Comparison of ENCODE assay signal across 29 cellular contexts in genomic region chr4:963276-964225, GRCh38. TPM values are rescaled to one million over a fixed set of nuclear protein-coding genes. Genes with fewer than 3 reads are reported as not detected.
A peak's percentile ranks its signal among the peaks of the same experiment; 100 is the strongest.
DNase-seq lines count a peak whose midpoint lies in the region; ATAC-seq, FAIRE-seq and TF ChIP-seq lines count a peak whose summit lies in the region.
"Had no signal": no experiment of that assay in that cellular context is flagged by ENCODE, and none has a peak within 500 bp of the region (broad histone marks: within the 10 kb centered on the region; RNA-seq: fewer than 3 reads in every experiment).

No MANE protein-coding gene starts in this region.

- no peak for TF ChIP-seq CTCF in right atrium auricular region (IDR thresholded peaks at IDR 0.05)
- peak in 3 of 6 experiments; percentile 29 to 39 (median 35) for TF ChIP-seq CTCF in Peyer's patch (IDR thresholded peaks at IDR 0.05)
- no peak for TF ChIP-seq CTCF in kidney (IDR thresholded peaks at IDR 0.05; ENCODE audit: borderline replicate concordance, extremely low read depth, insufficient read depth)

- no peak overlapping the region for H3K9ac ChIP-seq in kidney (ENCODE audit: low read length in 2 of 2)
- H3K9ac ChIP-seq: GM23248 had no signal

- ATAC-seq in left ventricle myocardium superior (no peak), GM21717 (IDR thresholded peaks at IDR 0.05; ENCODE audit: unreplicated experiment) (no peak)
- ATAC-seq in stimulated activated effector memory CD8-positive, alpha-beta T cell treated with anti-CD3 and anti-CD28 coated beads, Interleukin-12 subunit alpha, Interleukin-12 subunit beta, amount 100 ng/mL, for 72 hours: no peak
- ATAC-seq: activated CD4-positive, CD25-positive, alpha-beta regulatory T cell treated with anti-CD3 and anti-CD28 coated beads, Interleukin-2, amount 50 U/mL, for 24 hours; effector memory CD8-positive, alpha-beta T cell; heart left ventricle had no signal

- TF ChIP-seq POLR2A in Peyer's patch (IDR thresholded peaks at IDR 0.05): peak; percentile 31 to 65

- intact Hi-C loops in left ventricle myocardium superior (cut with micrococcal nuclease): no loop called here
- intact Hi-C loops in kidney (cut with DNase I): no loop called here

- FAIRE-seq in kidney (lab: Jason Lieb, UNC): no peak
- FAIRE-seq: GM18507, RCC 7860 had no signal

- H3K4me3 Mint-ChIP-seq in stimulated activated effector memory CD8-positive, alpha-beta T cell treated with anti-CD3 and anti-CD28 coated beads, Interleukin-12 subunit alpha, Interleukin-12 subunit beta, amount 100 ng/mL, for 72 hours: no peak overlapping the region
- H3K4me3 Mint-ChIP-seq: activated naive CD4-positive, alpha-beta T cell treated with anti-CD3 and anti-CD28 coated beads, Interleukin-2, amount 10 ng/mL, durations not matched to agents 7 days and 5 days; IgD-negative memory B cell; naive B cell had no signal

- no peaks in the 10 kb centered on the region for H3K9me3 Mint-ChIP-seq in stimulated activated effector memory CD8-positive, alpha-beta T cell treated with anti-CD3 and anti-CD28 coated beads, Interleukin-12 subunit alpha, Interleukin-12 subunit beta, amount 100 ng/mL, for 72 hours
- H3K9me3 Mint-ChIP-seq: activated naive CD4-positive, alpha-beta T cell treated with anti-CD3 and anti-CD28 coated beads, Interleukin-2, amount 10 ng/mL, durations not matched to agents 7 days and 5 days; effector memory CD8-positive, alpha-beta T cell; naive B cell had no signal

- H3K9me3 ChIP-seq in right atrium auricular region (no peaks in the 10 kb centered on the region), Peyer's patch (no peaks in the 10 kb centered on the region), kidney (ENCODE audit: control insufficient read depth in 1 of 2, low read length in 2 of 2) (no peaks in the 10 kb centered on the region)
- H3K9me3 ChIP-seq: heart left ventricle had no signal

- no peaks in the 10 kb centered on the region for H3K4me1 Mint-ChIP-seq in stimulated activated effector memory CD8-positive, alpha-beta T cell treated with anti-CD3 and anti-CD28 coated beads, Interleukin-12 subunit alpha, Interleukin-12 subunit beta, amount 100 ng/mL, for 72 hours
- H3K4me1 Mint-ChIP-seq: activated naive CD4-positive, alpha-beta T cell treated with anti-CD3 and anti-CD28 coated beads, Interleukin-2, amount 10 ng/mL, durations not matched to agents 7 days and 5 days; IgD-negative memory B cell; naive B cell had no signal

- H3K36me3 Mint-ChIP-seq in stimulated activated effector memory CD8-positive, alpha-beta T cell treated with anti-CD3 and anti-CD28 coated beads, Interleukin-12 subunit alpha, Interleukin-12 subunit beta, amount 100 ng/mL, for 72 hours: peaks cover 12% of the 10 kb centered on the region
- H3K36me3 Mint-ChIP-seq: IgD-negative memory B cell, naive B cell had no signal

- H3K27me3 ChIP-seq in right atrium auricular region: no peaks in the 10 kb centered on the region
- no peaks in the 10 kb centered on the region for H3K27me3 ChIP-seq in Peyer's patch

- H3K36me3 ChIP-seq in right atrium auricular region (peaks cover 9% of the 10 kb centered on the region), Peyer's patch (peaks cover 0 to 85% (median 0%) of the 10 kb centered on the region in 3 donors), kidney (ENCODE audit: control insufficient read depth in 1 of 2, insufficient read depth in 2 of 2, low read length in 2 of 2) (no peaks in the 10 kb centered on the region)

- peaks cover 0 to 13% of the 10 kb centered on the region in 2 donors for H3K4me1 ChIP-seq in right atrium auricular region
- H3K4me1 ChIP-seq in Peyer's patch: peaks cover 0 to 12% (median 0%) of the 10 kb centered on the region in 4 donors
- peaks cover 0 to 3% of the 10 kb centered on the region in 2 donors for H3K4me1 ChIP-seq in kidney (ENCODE audit: control insufficient read depth in 1 of 2, insufficient read depth in 1 of 2, low read depth in 1 of 2, low read length in 2 of 2)

- H3K4me3 ChIP-seq in right atrium auricular region (no peak overlapping the region), Peyer's patch (peak overlapping the region in 2 of 4 donors; percentile 37 to 41), kidney (ENCODE audit: low read length in 2 of 2) (no peak overlapping the region)
- H3K4me3 ChIP-seq: coronary artery, GM23248, heart left ventricle, SK-N-MC had no signal

- peak overlapping the region; percentile 40 for H3K27ac Mint-ChIP-seq in stimulated activated effector memory CD8-positive, alpha-beta T cell treated with anti-CD3 and anti-CD28 coated beads, Interleukin-12 subunit alpha, Interleukin-12 subunit beta, amount 100 ng/mL, for 72 hours
- H3K27ac Mint-ChIP-seq: activated naive CD4-positive, alpha-beta T cell treated with anti-CD3 and anti-CD28 coated beads, Interleukin-2, amount 10 ng/mL, durations not matched to agents 7 days and 5 days; IgD-negative memory B cell; naive B cell had no signal

- DNase-seq in left ventricle myocardium superior (peak; percentile 29), right atrium auricular region (ENCODE audit: low spot score) (no peak), Peyer's patch (peak in 2 of 3 donors; percentile 75 to 80), kidney (peak; percentile 69), hypothalamus (lab: John Stamatoyannopoulos, UW) (no peak), ureter (ENCODE audit: low spot score) (no peak)
- DNase-seq in stimulated activated effector memory CD8-positive, alpha-beta T cell treated with anti-CD3 and anti-CD28 coated beads, Interleukin-12 subunit alpha, Interleukin-12 subunit beta, amount 100 ng/mL, for 72 hours (ENCODE audit: low spot score in 2 of 2): no peak
- DNase-seq: activated CD4-positive, alpha-beta T cell treated with anti-CD3 and anti-CD28 coated beads, Interleukin-2, amount 50 U/mL, for 48 hours; activated CD8-positive, alpha-beta memory T cell treated with anti-CD3 and anti-CD28 coated beads, Interleukin-2, amount 50 U/mL, for 48 hours; activated naive CD4-positive, alpha-beta T cell treated with anti-CD3 and anti-CD28 coated beads, Interleukin-2, amount 10 ng/mL, durations not matched to agents 7 days and 5 days; C1 segment of cervical spinal cord; effector memory CD8-positive, alpha-beta T cell; foreskin fibroblast; GM23248; mesendoderm; naive B cell; NCI-H1105; NCI-H2227 treated with DMSO at 0.1 percent for 48 hours; occipital lobe; stimulated activated CD4-positive, alpha-beta T cell treated with anti-CD3 and anti-CD28 coated beads, Interleukin-2, amount 100 ng/mL, for 48 hours; trophoblast cell had no signal

- no peak overlapping the region for H3K27ac ChIP-seq in right atrium auricular region
- peak overlapping the region in 3 of 4 donors; percentile 70 to 87 (median 78) for H3K27ac ChIP-seq in Peyer's patch
- no peak overlapping the region for H3K27ac ChIP-seq in kidney (ENCODE audit: low read depth in 2 of 2, low read length in 2 of 2)
- H3K27ac ChIP-seq: coronary artery, GM23248, heart left ventricle, SK-N-MC had no signal

RNA-seq across cellular contexts. Expression of gene DGKQ, which starts 9.8 kb away (rescaled TPM):
- total RNA-seq in left ventricle myocardium superior (3.6 TPM), right atrium auricular region (1 to 10 TPM; 3.1 to 4.8 TPM), Peyer's patch (100 to 1,000 TPM in 2 of 4 donors, 10 to 100 TPM in 2; 32.2 to 119 (median 101) TPM), kidney (13.7 TPM), ureter (17.0 TPM)
- polyA plus RNA-seq in kidney (ENCODE audit: insufficient read depth, low read depth, low replicate concordance): 3.5 TPM

RNA-seq across cellular contexts. Expression of gene IDUA, which starts 23.3 kb away (rescaled TPM):
- total RNA-seq in left ventricle myocardium superior: 8.7 TPM
- 10 to 100 TPM in 1 of 2 donors, 1 to 10 TPM in 1; 8.9 to 10.2 TPM for total RNA-seq in right atrium auricular region
- total RNA-seq in Peyer's patch: 100 to 1,000 TPM in 1 of 4 donors, 10 to 100 TPM in 3; 40.4 to 114 (median 71.4) TPM
- total RNA-seq in kidney: 58.5 TPM
- 11.9 TPM for polyA plus RNA-seq in kidney (ENCODE audit: insufficient read depth, low read depth, low replicate concordance)
- total RNA-seq in ureter: 76.4 TPM

RNA-seq across cellular contexts. Expression of gene SLC26A1, which starts 29.7 kb away (rescaled TPM):
- total RNA-seq in left ventricle myocardium superior: not detected
- not detected for total RNA-seq in right atrium auricular region
- 10 to 100 TPM in 3 of 4 donors, under 1 TPM in 1; 0.83 to 35.7 (median 24.3) TPM for total RNA-seq in Peyer's patch
- total RNA-seq in kidney: 2.9 TPM
- polyA plus RNA-seq in kidney (ENCODE audit: insufficient read depth, low read depth, low replicate concordance): 10.2 TPM
- total RNA-seq in ureter: 0.18 TPM

RNA-seq across cellular contexts. Expression of gene TMEM175, which starts 31.3 kb away (rescaled TPM):
- total RNA-seq in left ventricle myocardium superior (19.8 TPM), right atrium auricular region (10 to 100 TPM; 20.2 to 24.0 TPM), Peyer's patch (100 to 1,000 TPM in 1 of 4 donors, 10 to 100 TPM in 3; 46.1 to 111 (median 56.6) TPM), kidney (31.1 TPM), ureter (39.1 TPM)
- polyA plus RNA-seq in kidney (ENCODE audit: insufficient read depth, low read depth, low replicate concordance): 26.0 TPM

RNA-seq across cellular contexts. Expression of gene GAK, which starts 31.4 kb away (rescaled TPM):
- 29.7 TPM for total RNA-seq in left ventricle myocardium superior
- 10 to 100 TPM; 27.8 to 52.2 TPM for total RNA-seq in right atrium auricular region
- total RNA-seq in Peyer's patch: 100 to 1,000 TPM; 248 to 362 (median 351) TPM
- 124 TPM for total RNA-seq in kidney
- polyA plus RNA-seq in kidney (ENCODE audit: insufficient read depth, low read depth, low replicate concordance): 92.0 TPM
- total RNA-seq in ureter: 150 TPM

Comparison
In these comparisons a context has a peak if more than half of its experiments do, and no peak if none do; other contexts are left out.
1. DNase-seq: peak in left ventricle myocardium superior (single experiment), Peyer's patch (2 of 3) and kidney (single experiment); none in right atrium auricular region (single experiment), stimulated activated effector memory CD8-positive, alpha-beta T cell treated with anti-CD3 and anti-CD28 coated beads, Interleukin-12 subunit alpha, Interleukin-12 subunit beta, amount 100 ng/mL, for 72 hours (0 of 2), hypothalamus (0 of 51) and ureter (single experiment).
2. H3K27ac ChIP-seq: peak in Peyer's patch (3 of 4); none in right atrium auricular region (0 of 2) and kidney (0 of 2).